In the genomic region with DNA sequence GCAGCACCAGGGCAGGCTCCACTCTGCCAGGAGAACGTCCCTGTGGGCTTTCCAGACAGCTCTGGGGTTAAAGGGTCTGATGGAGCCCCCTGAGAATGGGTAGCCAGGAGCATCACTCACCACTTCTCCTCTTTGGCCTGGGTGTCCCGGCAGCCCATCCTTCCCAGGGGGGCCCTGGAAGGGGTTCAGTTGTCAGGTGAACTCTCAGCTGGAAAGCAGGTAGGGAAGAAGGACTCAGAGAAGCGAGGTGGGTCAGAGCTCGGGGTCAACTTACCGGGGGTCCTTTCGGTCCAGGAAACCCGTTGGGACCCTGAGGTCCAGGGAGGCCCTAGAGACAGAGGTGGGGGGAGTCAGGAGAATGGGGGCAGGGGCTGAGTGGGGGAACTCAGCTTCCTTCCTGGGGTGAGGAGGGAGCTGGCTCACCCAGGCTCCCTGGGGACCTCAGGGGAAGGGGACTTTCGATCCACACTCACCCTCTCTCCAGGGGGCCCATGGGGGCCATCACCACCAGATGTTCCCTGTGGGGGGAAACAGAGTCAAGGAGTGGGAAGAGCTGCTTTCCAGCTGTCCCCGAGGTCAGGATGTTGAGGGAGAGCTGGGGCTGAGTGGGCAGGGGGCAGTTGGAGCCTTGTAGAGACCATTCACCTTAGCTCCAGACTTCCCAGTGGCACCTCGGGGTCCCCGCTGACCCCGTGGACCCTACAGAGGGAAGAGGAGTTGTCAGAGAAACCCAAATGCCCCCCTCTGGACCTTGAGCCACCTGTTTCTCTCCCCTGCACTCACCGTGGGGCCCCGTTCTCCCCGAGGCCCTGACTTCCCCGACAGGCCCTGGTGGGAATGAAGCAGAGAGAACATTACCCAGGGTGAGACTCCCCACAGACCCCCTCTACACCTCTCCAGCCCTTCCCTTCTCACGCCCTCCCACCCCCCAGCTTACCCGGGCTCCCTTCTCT, we compare ENCODE assay signal across 12 cellular contexts. TPM values are rescaled to one million over a fixed set of nuclear protein-coding genes. Genes with fewer than 3 reads are reported as not detected.
A peak's percentile ranks its signal among the peaks of the same experiment; 100 is the strongest.
DNase-seq lines count a peak whose midpoint lies in the region; ATAC-seq and TF ChIP-seq lines count a peak whose summit lies in the region.
"Had no signal": no experiment of that assay in that cellular context is flagged by ENCODE, and none has a peak within 500 bp of the region (broad histone marks: within the 10 kb centered on the region; RNA-seq: fewer than 3 reads in every experiment).

No MANE protein-coding gene starts in this region.

- no peaks in the 10 kb centered on the region for H3K27me3 ChIP-seq in right cardiac atrium (ENCODE audit: control insufficient read depth, insufficient read depth)
- no peaks in the 10 kb centered on the region for H3K27me3 ChIP-seq in heart left ventricle
- H3K27me3 ChIP-seq in RWPE2 (ENCODE audit: insufficient read depth, poor library complexity, severe bottlenecking): no peaks in the 10 kb centered on the region
- H3K27me3 ChIP-seq in osteoblast (ENCODE audit: insufficient read depth, low read length): no peaks in the 10 kb centered on the region

- H4K20me1 ChIP-seq in osteoblast (ENCODE audit: insufficient read depth, low read length): no peaks in the 10 kb centered on the region

- intact Hi-C loops in right cardiac atrium (cut with DNase I) (loop anchor here in 2 of 4 donors (5.0 to 10.0 kb wide), 2 partner anchors 69 to 71 kb away; no protein-coding TSS in a partner anchor), heart left ventricle (cut with DNase I) (no loop called here)

- H3K27ac ChIP-seq in right cardiac atrium (ENCODE audit: low read length): no peak overlapping the region
- H3K27ac ChIP-seq in heart left ventricle: no peak overlapping the region
- H3K27ac ChIP-seq in RWPE2 (ENCODE audit: poor library complexity, severe bottlenecking): no peak overlapping the region
- H3K27ac ChIP-seq in osteoblast (ENCODE audit: low read depth, low read length): no peak overlapping the region

- H3K9me3 ChIP-seq in right cardiac atrium (ENCODE audit: control insufficient read depth, low read length) (no peaks in the 10 kb centered on the region), heart left ventricle (no peaks in the 10 kb centered on the region), RWPE2 (ENCODE audit: severe bottlenecking) (no peaks in the 10 kb centered on the region), osteoblast (ENCODE audit: low read depth, low read length) (no peaks in the 10 kb centered on the region)

- H3K4me2 ChIP-seq in osteoblast (ENCODE audit: insufficient read depth, low read length): no peak overlapping the region

- H3K36me3 ChIP-seq in heart left ventricle (no peaks in the 10 kb centered on the region), RWPE2 (ENCODE audit: low read depth) (no peaks in the 10 kb centered on the region), osteoblast (ENCODE audit: insufficient read depth, low read length) (no peaks in the 10 kb centered on the region)

- WGBS in right cardiac atrium: 75% methylated on average over 18 of the region's 18 CpGs
- 76 to 81% (median 79%) methylated on average over 15 to 18 of the region's 18 CpGs for WGBS in heart left ventricle, 4 donors

- no peak overlapping the region for H2AFZ ChIP-seq in osteoblast (ENCODE audit: low read length)

- peak; percentile 2 to 30 (median 11) for DNase-seq in right cardiac atrium
- DNase-seq in heart left ventricle: no peak
- DNase-seq in RWPE2 (ENCODE audit: low spot score): peak; percentile 37
- DNase-seq in osteoblast (ENCODE audit: insufficient read length, low spot score, missing footprints): peak; percentile 66
- DNase-seq in NCI-H2081 treated with DMSO at 0.1 percent for 48 hours (lab: John Stamatoyannopoulos, UW): no peak
- DNase-seq in DMS 273 (lab: John Stamatoyannopoulos, UW; ENCODE audit: unreplicated experiment): no peak
- DNase-seq: CD8-positive, alpha-beta T cell; COR-L47; DND-41; GDM1 had no signal

- TF ChIP-seq CTCF in heart left ventricle (IDR thresholded peaks at IDR 0.05): no peak
- TF ChIP-seq CTCF in RWPE2 (IDR thresholded peaks at IDR 0.05; ENCODE audit: poor library complexity, severe bottlenecking): no peak
- TF ChIP-seq CTCF in osteoblast (IDR thresholded peaks at IDR 0.05; ENCODE audit: extremely low read depth, low read depth, low read length): no peak

- ATAC-seq in right cardiac atrium (no peak), heart left ventricle (no peak), RWPE2 (ENCODE audit: low read depth) (no peak), GM21367 (IDR thresholded peaks at IDR 0.05; ENCODE audit: unreplicated experiment) (no peak)
- ATAC-seq: CD8-positive, alpha-beta T cell had no signal

- H3K4me3 ChIP-seq in right cardiac atrium (ENCODE audit: low read length) (no peak overlapping the region), heart left ventricle (no peak overlapping the region), RWPE2 (ENCODE audit: severe bottlenecking) (no peak overlapping the region), osteoblast (ENCODE audit: insufficient read depth, low read length) (no peak overlapping the region)

- no peak for TF ChIP-seq POLR2A in heart left ventricle (IDR thresholded peaks at IDR 0.05)

- H3K4me1 ChIP-seq in right cardiac atrium (ENCODE audit: control insufficient read depth, insufficient read depth, low read length) (no peaks in the 10 kb centered on the region), heart left ventricle (no peaks in the 10 kb centered on the region), RWPE2 (ENCODE audit: insufficient read depth, poor library complexity, severe bottlenecking) (no peaks in the 10 kb centered on the region), osteoblast (ENCODE audit: insufficient read depth, low read length) (no peaks in the 10 kb centered on the region)

- no peaks in the 10 kb centered on the region for H3K79me2 ChIP-seq in osteoblast (ENCODE audit: insufficient read depth, low read length)

RNA-seq across cellular contexts. Expression of a gene that starts 18.8 kb away (rescaled TPM):
- total RNA-seq in right cardiac atrium (1 to 10 TPM; 1.5 to 4.0 (median 2.3) TPM), heart left ventricle (1 to 10 TPM in 4 of 9 donors, under 1 TPM in 5; 0.42 to 2.3 (median 0.93) TPM), osteoblast (1.8 TPM in 2 replicates)
- polyA plus RNA-seq in right cardiac atrium (3.7 TPM), heart left ventricle (1 to 10 TPM in 1 of 2 donors, under 1 TPM in 1; 0.39 to 4.9 TPM)
- polyA plus RNA-seq: CD14-positive monocyte had no signal

RNA-seq across cellular contexts. Expression of a gene that starts 27.0 kb away (rescaled TPM):
- total RNA-seq in right cardiac atrium: 10 to 100 TPM; 32.8 to 44.8 (median 35.0) TPM
- polyA plus RNA-seq in right cardiac atrium: 31.7 TPM
- total RNA-seq in heart left ventricle: 10 to 100 TPM; 20.7 to 39.6 (median 33.4) TPM
- 10 to 100 TPM; 24.6 to 29.8 TPM for polyA plus RNA-seq in heart left ventricle
- 19.2 and 20.9 TPM in 2 replicates for total RNA-seq in osteoblast

RNA-seq across cellular contexts. Expression of a gene that starts 27.2 kb away (rescaled TPM):
- total RNA-seq in right cardiac atrium (100 to 1,000 TPM in 1 of 4 donors, 10 to 100 TPM in 3; 59.0 to 124 (median 81.6) TPM), heart left ventricle (10 to 100 TPM; 42.4 to 70.4 (median 55.3) TPM), osteoblast (108 and 109 TPM in 2 replicates)
- polyA plus RNA-seq in right cardiac atrium (78.6 TPM), heart left ventricle (100 to 1,000 TPM in 1 of 2 donors, 10 to 100 TPM in 1; 39.9 to 197 TPM)

RNA-seq across cellular contexts. Expression of a gene that starts 31.0 kb away (rescaled TPM):
- 10 to 100 TPM; 16.9 to 20.2 (median 19.1) TPM for total RNA-seq in right cardiac atrium
- polyA plus RNA-seq in right cardiac atrium: 16.9 TPM
- total RNA-seq in heart left ventricle: 10 to 100 TPM; 15.8 to 31.7 (median 18.8) TPM
- polyA plus RNA-seq in heart left ventricle: 10 to 100 TPM; 16.7 to 17.9 TPM
- total RNA-seq in osteoblast: 2.7 and 3.3 TPM in 2 replicates

RNA-seq across cellular contexts. Expression of a gene that starts 34.8 kb away (rescaled TPM):
- 10 to 100 TPM; 30.4 to 38.2 (median 34.4) TPM for total RNA-seq in right cardiac atrium
- 33.7 TPM for polyA plus RNA-seq in right cardiac atrium
- 10 to 100 TPM in 8 of 9 donors, 1 to 10 TPM in 1; 8.4 to 32.2 (median 27.3) TPM for total RNA-seq in heart left ventricle
- polyA plus RNA-seq in heart left ventricle: 10 to 100 TPM; 26.2 to 36.9 TPM
- total RNA-seq in osteoblast: 34.0 and 34.2 TPM in 2 replicates

Comparison
In these comparisons a context has a peak if more than half of its experiments do, and no peak if none do; other contexts are left out.
1. DNase-seq: peak in right cardiac atrium (3 of 3), RWPE2 (single experiment) and osteoblast (single experiment); none in heart left ventricle (0 of 5), NCI-H2081 treated with DMSO at 0.1 percent for 48 hours (single experiment) and DMS 273 (single experiment).